ENCODE assay signal across 9 cellular contexts in genomic region chr7:30771859-30772429, GRCh38. TPM values are rescaled to one million over a fixed set of nuclear protein-coding genes. Genes with fewer than 3 reads are reported as not detected.
DNase-seq lines count a peak whose midpoint lies in the region; ATAC-seq and TF ChIP-seq lines count a peak whose summit lies in the region.
"Had no signal": no experiment of that assay in that cellular context is flagged by ENCODE, and none has a peak within 500 bp of the region (broad histone marks: within the 10 kb centered on the region; RNA-seq: fewer than 3 reads in every experiment).

No MANE protein-coding gene starts in this region.

- no peaks in the 10 kb centered on the region for H3K4me1 ChIP-seq in OCI-LY7 (ENCODE audit: insufficient read depth, low read length, poor library complexity, severe bottlenecking)
- H3K4me1 ChIP-seq in endocrine pancreas (ENCODE audit: control insufficient read depth, insufficient read depth, low read length) = peaks cover 5% of the 10 kb centered on the region
- no peaks in the 10 kb centered on the region for H3K4me1 ChIP-seq in naive thymus-derived CD4-positive, alpha-beta T cell (ENCODE audit: control insufficient read depth in 2 of 2, insufficient read depth in 2 of 2, low read length in 2 of 2)

- H3K36me3 Mint-ChIP-seq in naive thymus-derived CD4-positive, alpha-beta T cell = no peaks in the 10 kb centered on the region

- no TSS peak for BruUV-seq in OCI-LY7 (replicated peaks; lab: Mats Ljungman, UMichigan)

- H3K36me3 ChIP-seq in OCI-LY7 (ENCODE audit: insufficient read depth, low read length) (no peaks in the 10 kb centered on the region), endocrine pancreas (ENCODE audit: control insufficient read depth, insufficient read depth, low read length) (no peaks in the 10 kb centered on the region)
- H3K36me3 ChIP-seq in naive thymus-derived CD4-positive, alpha-beta T cell (ENCODE audit: control insufficient read depth in 2 of 3, insufficient read depth in 3 of 3, low read length in 3 of 3) = peaks cover 0 to 7% (median 0%) of the 10 kb centered on the region in 3 experiments

- H3K27me3 Mint-ChIP-seq in naive thymus-derived CD4-positive, alpha-beta T cell = peaks cover 0 to 9% (median 0%) of the 10 kb centered on the region in 5 donors

- peak overlapping the region; percentile 73 for H3K9ac ChIP-seq in endocrine pancreas (ENCODE audit: control insufficient read depth, insufficient read depth, low read length)

- H3K4me3 Mint-ChIP-seq in naive thymus-derived CD4-positive, alpha-beta T cell = peak overlapping the region; percentile 68 to 94 (median 88)

- peak overlapping the region; percentile 23 to 83 (median 66) for H3K27ac Mint-ChIP-seq in naive thymus-derived CD4-positive, alpha-beta T cell

- H3K27me3 ChIP-seq in endocrine pancreas (ENCODE audit: control insufficient read depth, insufficient read depth, low read length) = no peaks in the 10 kb centered on the region
- no peaks in the 10 kb centered on the region for H3K27me3 ChIP-seq in naive thymus-derived CD4-positive, alpha-beta T cell (ENCODE audit: control insufficient read depth in 2 of 2, insufficient read depth in 2 of 2, low read length in 2 of 2)

- peak overlapping the region; percentile 63; the same call in 1 of the 2 replicates for H3K4me2 ChIP-seq in OCI-LY7 (ENCODE audit: low read length)

- DNase-seq in DMS53 (lab: John Stamatoyannopoulos, UW) = peak; percentile 74
- DNase-seq in OCI-LY7 (ENCODE audit: low spot score) = no peak
- DNase-seq in naive thymus-derived CD4-positive, alpha-beta T cell = peak in 2 of 9 donors; percentile 5 to 18
- DNase-seq in amygdala (lab: John Stamatoyannopoulos, UW) = no peak

- H3K27ac ChIP-seq in OCI-LY7 (ENCODE audit: low read depth, low read length, poor library complexity, severe bottlenecking) = no peak overlapping the region
- H3K27ac ChIP-seq in naive thymus-derived CD4-positive, alpha-beta T cell (ENCODE audit: low read depth, low read length) = peak overlapping the region; percentile 71

- intact Hi-C loops in OCI-LY7 (cut with micrococcal nuclease; ENCODE audit: unreplicated experiment) = no loop called here
- intact Hi-C loops in naive thymus-derived CD4-positive, alpha-beta T cell (cut with micrococcal nuclease) = loop anchor here (1.0 to 5.0 kb wide), 8 partner anchors 45 to 745 kb away; partner anchors contain the start of genes FKBP14 (in 2 of the 2), GARS1 (in 2 of the 2), GGCT (in 1 of the 2) and MTURN (in 1 of the 2)

- H3K9me3 ChIP-seq in OCI-LY7 (ENCODE audit: low read length) = no peaks in the 10 kb centered on the region
- no peaks in the 10 kb centered on the region for H3K9me3 ChIP-seq in endocrine pancreas (ENCODE audit: control insufficient read depth, low read length)
- no peaks in the 10 kb centered on the region for H3K9me3 ChIP-seq in naive thymus-derived CD4-positive, alpha-beta T cell (ENCODE audit: control insufficient read depth in 2 of 3, low read length in 3 of 3)

- H2AFZ ChIP-seq in OCI-LY7 (ENCODE audit: low read length) = peak overlapping the region; percentile 33; the same call in 1 of the 2 replicates

- TF ChIP-seq CTCF in OCI-LY7 (conservative IDR thresholded peaks at IDR 0.05; ENCODE audit: low read length) = no peak

- no peaks in the 10 kb centered on the region for H3K9me2 ChIP-seq in OCI-LY7 (ENCODE audit: insufficient read depth, low read length)

- H3K4me3 ChIP-seq in OCI-LY7 (ENCODE audit: low read depth, low read length, poor library complexity, severe bottlenecking) (peak overlapping the region; percentile 28), endocrine pancreas (ENCODE audit: control insufficient read depth, insufficient read depth, low read length) (peak overlapping the region; percentile 73)
- peak overlapping the region; percentile 82 for H3K4me3 ChIP-seq in naive thymus-derived CD4-positive, alpha-beta T cell (ENCODE audit: low read length)

- H3K9me3 Mint-ChIP-seq in naive thymus-derived CD4-positive, alpha-beta T cell = no peaks in the 10 kb centered on the region

- CTCF ChIA-PET in OCI-LY7 (lab: Charles Lee; ENCODE audit: unreplicated experiment) = interaction anchor here (0.6 to 0.9 kb wide), 2 partner anchors 28 to 197 kb away, joined by 3 read pairs; no protein-coding TSS in a partner anchor
- CTCF ChIA-PET in naive thymus-derived CD4-positive, alpha-beta T cell (lab: Charles Lee) = no interaction called here

- no peaks in the 10 kb centered on the region for H4K20me1 ChIP-seq in OCI-LY7 (ENCODE audit: insufficient read depth, low read length)

- peaks cover 0 to 12% (median 6%) of the 10 kb centered on the region in 7 donors for H3K4me1 Mint-ChIP-seq in naive thymus-derived CD4-positive, alpha-beta T cell

- peak; percentile 43 for ATAC-seq in GM21447 (IDR thresholded peaks at IDR 0.05; ENCODE audit: unreplicated experiment)
- ATAC-seq in naive thymus-derived CD4-positive, alpha-beta T cell = no peak
- no peak for ATAC-seq in HG03108 (IDR thresholded peaks at IDR 0.05; ENCODE audit: unreplicated experiment)
- no peak for ATAC-seq in esophagus mucosa

- POLR2A ChIA-PET in OCI-LY7 (lab: Charles Lee) = no interaction called here
- POLR2A ChIA-PET in naive thymus-derived CD4-positive, alpha-beta T cell (lab: Charles Lee) = interaction anchor here (1.1 kb wide), 1 partner anchor 45 kb away, joined by 3 read pairs; no protein-coding TSS in a partner anchor

- H3K79me2 ChIP-seq in OCI-LY7 (ENCODE audit: insufficient read depth, low read depth, low read length) = no peaks in the 10 kb centered on the region

RNA-seq across cellular contexts. Expression of gene MINDY4, which starts 0.7 kb away (rescaled TPM):
- total RNA-seq in OCI-LY7 (2014; rRNA removed; shearing (Covaris generic)) = not detected in 2 replicates
- total RNA-seq in OCI-LY7 (2022) (0.86 and 1.4 TPM in 2 replicates), esophagus mucosa (2.4 TPM)
- total RNA-seq in naive thymus-derived CD4-positive, alpha-beta T cell = 1 to 10 TPM in 2 of 5 experiments, under 1 TPM in 3; 0.82 to 1.5 (median 0.94) TPM
- polyA plus RNA-seq in naive thymus-derived CD4-positive, alpha-beta T cell = under 1 TPM; 0.41 to 0.54 TPM

RNA-seq across cellular contexts. Expression of gene INMT, which starts 20.0 kb away (rescaled TPM):
- not detected in 2 replicates for total RNA-seq in OCI-LY7 (2014; rRNA removed; shearing (Covaris generic))
- total RNA-seq in OCI-LY7 (2022) (0.15 and 0.32 TPM in 2 replicates), esophagus mucosa (1.5 TPM)
- total RNA-seq in naive thymus-derived CD4-positive, alpha-beta T cell = 1 to 10 TPM in 2 of 5 experiments, under 1 TPM in 3; 0.38 to 4.8 (median 0.56) TPM
- polyA plus RNA-seq in naive thymus-derived CD4-positive, alpha-beta T cell = under 1 TPM in 1 of 2 donors, not detected in 1; 0.24 TPM
- total RNA-seq: activated CD8-positive, alpha-beta memory T cell treated with anti-CD3 and anti-CD28 coated beads for 36 hours had no signal

Comparison
In these comparisons a context has a peak if more than half of its experiments do, and no peak if none do; other contexts are left out.
1. H3K4me3 ChIP-seq: peak in every context shown above with its lines; median percentile 82 in naive thymus-derived CD4-positive, alpha-beta T cell; 73 in endocrine pancreas; 28 in OCI-LY7.